9 cellular contexts compared by ENCODE assay signal in genomic region chr17:49495842-49496182, GRCh38. TPM values are rescaled to one million over a fixed set of nuclear protein-coding genes. Genes with fewer than 3 reads are reported as not detected.
DNase-seq lines count a peak whose midpoint lies in the region; ATAC-seq lines count a peak whose summit lies in the region.
"Had no signal": no experiment of that assay in that cellular context is flagged by ENCODE, and none has a peak within 500 bp of the region (broad histone marks: within the 10 kb centered on the region; RNA-seq: fewer than 3 reads in every experiment).

No MANE protein-coding gene starts in this region.

- intact Hi-C loops in activated T-helper 1 cell treated with anti-CD3 and anti-CD28 coated beads, Interleukin-12 subunit alpha, Interleukin-12 subunit beta, Interleukin-2, Interleukin-4 antibody, amounts not matched to agents 30 ng/mL and 10 ng/mL and 1 ng/mL, durations not matched to agents 14 hours and 24 hours and 36 hours (cut with micrococcal nuclease): loop anchor here (1.0 to 10.0 kb wide), 6 partner anchors 60 to 499 kb away; partner anchors contain the start of genes DLX3, IGF2BP1 and SLC35B1

- H3K27ac Mint-ChIP-seq in activated T-helper 1 cell treated with anti-CD3 and anti-CD28 coated beads, Interleukin-12 subunit alpha, Interleukin-12 subunit beta, Interleukin-2, Interleukin-4 antibody, amounts not matched to agents 30 ng/mL and 10 ng/mL and 1 ng/mL, durations not matched to agents 14 hours and 24 hours and 36 hours: no peak overlapping the region
- no peak overlapping the region for H3K27ac Mint-ChIP-seq in stimulated activated memory B cell treated with anti-CD40 and anti-IgM and Interleukin-4, amounts not matched to agents 10 μg/mL and 1 μg/mL and 100 μg/mL, for 72 hours

- H3K27me3 ChIP-seq in iPS-20b (ENCODE audit: insufficient read depth, low read length): peaks cover 87% of the 10 kb centered on the region

- no peak overlapping the region for H3K9ac ChIP-seq in iPS-20b (ENCODE audit: low read depth, low read length)

- H3K4me3 Mint-ChIP-seq in activated T-helper 1 cell treated with anti-CD3 and anti-CD28 coated beads, Interleukin-12 subunit alpha, Interleukin-12 subunit beta, Interleukin-2, Interleukin-4 antibody, amounts not matched to agents 30 ng/mL and 10 ng/mL and 1 ng/mL, durations not matched to agents 14 hours and 24 hours and 36 hours: peak overlapping the region; percentile 66
- peak overlapping the region; percentile 67 for H3K4me3 Mint-ChIP-seq in stimulated activated memory B cell treated with anti-CD40 and anti-IgM and Interleukin-4, amounts not matched to agents 10 μg/mL and 1 μg/mL and 100 μg/mL, for 72 hours

- no peaks in the 10 kb centered on the region for H3K9me3 ChIP-seq in iPS-20b (ENCODE audit: insufficient read depth, low read depth, low read length)

- no peak for ATAC-seq in stimulated activated memory B cell treated with anti-CD40 and anti-IgM and Interleukin-4, amounts not matched to agents 10 μg/mL and 1 μg/mL and 100 μg/mL, for 72 hours
- ATAC-seq in GM21529 (IDR thresholded peaks at IDR 0.05; ENCODE audit: unreplicated experiment): no peak

- no peaks in the 10 kb centered on the region for H3K36me3 Mint-ChIP-seq in activated T-helper 1 cell treated with anti-CD3 and anti-CD28 coated beads, Interleukin-12 subunit alpha, Interleukin-12 subunit beta, Interleukin-2, Interleukin-4 antibody, amounts not matched to agents 30 ng/mL and 10 ng/mL and 1 ng/mL, durations not matched to agents 14 hours and 24 hours and 36 hours (ENCODE audit: low read depth)
- H3K36me3 Mint-ChIP-seq in stimulated activated memory B cell treated with anti-CD40 and anti-IgM and Interleukin-4, amounts not matched to agents 10 μg/mL and 1 μg/mL and 100 μg/mL, for 72 hours: no peaks in the 10 kb centered on the region

- peaks cover 6% of the 10 kb centered on the region; the same call in 1 of the 2 replicates for H3K4me1 ChIP-seq in iPS-20b (ENCODE audit: insufficient read depth, low read length)

- no peak overlapping the region for H3K27ac ChIP-seq in iPS-20b (ENCODE audit: low read length)
- H3K27ac ChIP-seq: 22Rv1 had no signal

- DNase-seq in DMS 273 (lab: John Stamatoyannopoulos, UW; ENCODE audit: unreplicated experiment) (peak; percentile 57), DMS 273 treated with DMSO at 0.1 percent for 48 hours (lab: John Stamatoyannopoulos, UW) (no peak), dermis blood vessel endothelial cell (no peak), G401 (ENCODE audit: low spot score) (no peak)
- no peak for DNase-seq in activated T-helper 1 cell treated with anti-CD3 and anti-CD28 coated beads, Interleukin-12 subunit alpha, Interleukin-12 subunit beta, Interleukin-2, Interleukin-4 antibody, amounts not matched to agents 30 ng/mL and 10 ng/mL and 1 ng/mL, durations not matched to agents 14 hours and 24 hours and 36 hours (ENCODE audit: low spot score)

- no peaks in the 10 kb centered on the region for H3K9me3 Mint-ChIP-seq in activated T-helper 1 cell treated with anti-CD3 and anti-CD28 coated beads, Interleukin-12 subunit alpha, Interleukin-12 subunit beta, Interleukin-2, Interleukin-4 antibody, amounts not matched to agents 30 ng/mL and 10 ng/mL and 1 ng/mL, durations not matched to agents 14 hours and 24 hours and 36 hours
- H3K9me3 Mint-ChIP-seq in stimulated activated memory B cell treated with anti-CD40 and anti-IgM and Interleukin-4, amounts not matched to agents 10 μg/mL and 1 μg/mL and 100 μg/mL, for 72 hours: no peaks in the 10 kb centered on the region

- no peaks in the 10 kb centered on the region for H3K4me1 Mint-ChIP-seq in activated T-helper 1 cell treated with anti-CD3 and anti-CD28 coated beads, Interleukin-12 subunit alpha, Interleukin-12 subunit beta, Interleukin-2, Interleukin-4 antibody, amounts not matched to agents 30 ng/mL and 10 ng/mL and 1 ng/mL, durations not matched to agents 14 hours and 24 hours and 36 hours (ENCODE audit: low read depth)
- peaks cover 36% of the 10 kb centered on the region for H3K4me1 Mint-ChIP-seq in stimulated activated memory B cell treated with anti-CD40 and anti-IgM and Interleukin-4, amounts not matched to agents 10 μg/mL and 1 μg/mL and 100 μg/mL, for 72 hours

- peak overlapping the region; percentile 74 for H3K4me3 ChIP-seq in iPS-20b (ENCODE audit: low read length)

- peaks cover 77% of the 10 kb centered on the region for H3K27me3 Mint-ChIP-seq in activated T-helper 1 cell treated with anti-CD3 and anti-CD28 coated beads, Interleukin-12 subunit alpha, Interleukin-12 subunit beta, Interleukin-2, Interleukin-4 antibody, amounts not matched to agents 30 ng/mL and 10 ng/mL and 1 ng/mL, durations not matched to agents 14 hours and 24 hours and 36 hours (ENCODE audit: insufficient read depth)
- peaks cover 55% of the 10 kb centered on the region for H3K27me3 Mint-ChIP-seq in stimulated activated memory B cell treated with anti-CD40 and anti-IgM and Interleukin-4, amounts not matched to agents 10 μg/mL and 1 μg/mL and 100 μg/mL, for 72 hours

- in situ Hi-C loops in G401 (cut with HindIII; ENCODE audit: low sequenced_read_pairs): no loop called here

- H3K36me3 ChIP-seq in iPS-20b (ENCODE audit: insufficient read depth, low read depth, low read length): no peaks in the 10 kb centered on the region

RNA-seq across cellular contexts. Expression of gene NGFR, which starts 0.7 kb away (rescaled TPM):
- 0.13 and 0.20 TPM in 2 replicates for total RNA-seq in activated T-helper 1 cell treated with anti-CD3 and anti-CD28 coated beads, Interleukin-12 subunit alpha, Interleukin-12 subunit beta, Interleukin-2, Interleukin-4 antibody, amounts not matched to agents 30 ng/mL and 10 ng/mL and 1 ng/mL, durations not matched to agents 14 hours and 24 hours and 36 hours
- total RNA-seq in dermis blood vessel endothelial cell: not detected in 2 replicates
- 2.7 and 3.9 TPM in 2 replicates for total RNA-seq in G401 (2014; rRNA removed; shearing (Covaris generic))
